In genomic region chr1:9294910-9295636, GRCh38 we compare ENCODE assay signal across 8 cellular contexts. TPM values are rescaled to one million over a fixed set of nuclear protein-coding genes. Genes with fewer than 3 reads are reported as not detected.
DNase-seq lines count a peak whose midpoint lies in the region; ATAC-seq and TF ChIP-seq lines count a peak whose summit lies in the region.

No MANE protein-coding gene starts in this region.

- no peaks in the 10 kb centered on the region for H3K27me3 ChIP-seq in breast epithelium

- H3K4me3 ChIP-seq in breast epithelium, result peak overlapping the region; percentile 80 to 98 (median 90)

- H3K36me3 ChIP-seq in breast epithelium, result no peaks in the 10 kb centered on the region

- no peaks in the 10 kb centered on the region for H3K27me3 Mint-ChIP-seq in MCF 10A (ENCODE audit: insufficient read depth, unreplicated experiment)
- H3K27me3 Mint-ChIP-seq in T-helper 17 cell, result no peaks in the 10 kb centered on the region

- no TSS peak for BruUV-seq in MCF 10A (replicated peaks; lab: Mats Ljungman, UMichigan)

- H3K27ac Mint-ChIP-seq in MCF 10A (ENCODE audit: low read depth, unreplicated experiment) (no peak overlapping the region), T-helper 17 cell (no peak overlapping the region)

- ATAC-seq in T-helper 17 cell (peak; percentile 22), Right ventricle myocardium superior (ENCODE audit: poor library complexity) (peak; percentile 16), HG03159 (IDR thresholded peaks at IDR 0.05; ENCODE audit: unreplicated experiment) (no peak)
- ATAC-seq in stimulated activated naive CD8-positive, alpha-beta T cell treated with anti-CD3 and anti-CD28 coated beads, Interleukin-15, Interleukin-2, amounts not matched to agents 100 U/mL and 50 U/mL, for 24 hours, result peak; percentile 26

- intact Hi-C loops in breast epithelium (cut with DNase I; ENCODE audit: low total_unique reads) (no loop called here), MCF 10A (cut with micrococcal nuclease) (loop anchor here (5.0 to 10.0 kb wide), 2 partner anchors 60 to 177 kb away; no protein-coding TSS in a partner anchor), Right ventricle myocardium superior (cut with DNase I) (no loop called here)

- CTCF ChIA-PET in MCF 10A (lab: Yijun Ruan, JAX), result interaction anchor here (0.6 to 1.8 kb wide), 3 partner anchors 161 to 490 kb away, joined by 4 to 5 read pairs (median 5); no protein-coding TSS in a partner anchor

- H3K4me1 Mint-ChIP-seq in MCF 10A (ENCODE audit: insufficient read depth, unreplicated experiment) (peaks cover 1% of the 10 kb centered on the region), T-helper 17 cell (peaks cover 20% of the 10 kb centered on the region)

- no peak overlapping the region for H3K4me3 Mint-ChIP-seq in MCF 10A (ENCODE audit: unreplicated experiment)
- no peak overlapping the region for H3K4me3 Mint-ChIP-seq in T-helper 17 cell

- H3K4me1 ChIP-seq in breast epithelium, result no peaks in the 10 kb centered on the region

- TF ChIP-seq POLR2A in breast epithelium (IDR thresholded peaks at IDR 0.05), result no peak

- POLR2A ChIA-PET in MCF 10A (lab: Yijun Ruan, JAX), result interaction anchor here (0.7 to 1.8 kb wide), 4 partner anchors 22 to 412 kb away, joined by 3 to 5 read pairs (median 4); no protein-coding TSS in a partner anchor

- H3K36me3 Mint-ChIP-seq in MCF 10A (ENCODE audit: insufficient read depth, unreplicated experiment), result no peaks in the 10 kb centered on the region
- H3K36me3 Mint-ChIP-seq in T-helper 17 cell (ENCODE audit: low read depth), result no peaks in the 10 kb centered on the region

- no peaks in the 10 kb centered on the region for H3K9me3 Mint-ChIP-seq in MCF 10A (ENCODE audit: unreplicated experiment)

- DNase-seq in breast epithelium (ENCODE audit: low spot score in 2 of 2), result no peak
- no peak for DNase-seq in MCF 10A (ENCODE audit: unreplicated experiment)
- DNase-seq in T-helper 17 cell, result no peak
- peak; percentile 64 for DNase-seq in Right ventricle myocardium superior
- DNase-seq in stimulated activated naive CD8-positive, alpha-beta T cell treated with anti-CD3 and anti-CD28 coated beads, Interleukin-15, Interleukin-2, amounts not matched to agents 100 U/mL and 50 U/mL, for 24 hours, result peak; percentile 20
- DNase-seq in NCI-H69 (lab: John Stamatoyannopoulos, UW), result no peak
- DNase-seq in ureter (ENCODE audit: low spot score), result no peak

- no peak for TF ChIP-seq CTCF in breast epithelium (IDR thresholded peaks at IDR 0.05)
- no peak for TF ChIP-seq CTCF in MCF 10A (IDR thresholded peaks at IDR 0.05; ENCODE audit: unreplicated experiment)

- peak overlapping the region; percentile 30 to 94 for H3K27ac ChIP-seq in breast epithelium

- H3K9me3 ChIP-seq in breast epithelium (no peaks in the 10 kb centered on the region), T-helper 17 cell (ENCODE audit: control insufficient read depth, low read length, poor library complexity, severe bottlenecking) (no peaks in the 10 kb centered on the region)

RNA-seq across cellular contexts. Expression of gene SPSB1, which starts 2.4 kb away (rescaled TPM):
- 10 to 100 TPM; 30.6 to 52.5 (median 34.4) TPM for total RNA-seq in breast epithelium
- total RNA-seq in MCF 10A (2022), result 8.2 and 16.2 TPM in 2 replicates
- 1 to 10 TPM; 7.7 to 9.2 TPM for total RNA-seq in T-helper 17 cell
- 13.0 TPM for total RNA-seq in Right ventricle myocardium superior
- 15.1 TPM for total RNA-seq in ureter

Comparison
In these comparisons a context has a peak if more than half of its experiments do, and no peak if none do; other contexts are left out.
1. DNase-seq: peak in Right ventricle myocardium superior (single experiment) and stimulated activated naive CD8-positive, alpha-beta T cell treated with anti-CD3 and anti-CD28 coated beads, Interleukin-15, Interleukin-2, amounts not matched to agents 100 U/mL and 50 U/mL, for 24 hours (single experiment); none in breast epithelium (0 of 2), MCF 10A (single experiment), T-helper 17 cell (0 of 3), NCI-H69 (single experiment) and ureter (single experiment).